ENCODE assay signal across 24 cellular contexts in genomic region chr6:127791779-127792528, GRCh38.
DNase-seq lines count a peak whose midpoint lies in the region; ATAC-seq lines count a peak whose summit lies in the region.
"Had no signal": no experiment of that assay in that cellular context is flagged by ENCODE, and none has a peak within 500 bp of the region (broad histone marks: within the 10 kb centered on the region; RNA-seq: fewer than 3 reads in every experiment).

No MANE protein-coding gene starts in this region.

- H3K27ac Mint-ChIP-seq in activated naive CD8-positive, alpha-beta T cell, result peak overlapping the region; percentile 69
- no peak overlapping the region for H3K27ac Mint-ChIP-seq in activated naive CD8-positive, alpha-beta T cell treated with anti-CD3 and anti-CD28 coated beads, Interleukin-2, amount 50 U/mL, for 24 hours
- H3K27ac Mint-ChIP-seq in activated naive CD8-positive, alpha-beta T cell treated with anti-CD3 and anti-CD28 coated beads for 36 hours, result peak overlapping the region; percentile 82

- no peak overlapping the region for H3K9ac ChIP-seq in neuronal stem cell (ENCODE audit: low read depth, low read length, poor library complexity)

- H2AK5ac ChIP-seq in neuronal stem cell (ENCODE audit: low read depth, low read length), result peak overlapping the region; percentile 11

- H3K27ac ChIP-seq in neuronal stem cell (replicated peaks; ENCODE audit: low read length), result no peak overlapping the region
- H3K27ac ChIP-seq: PC-9, SJCRH30 had no signal

- DNase-seq in activated naive CD8-positive, alpha-beta T cell treated with anti-CD3 and anti-CD28 coated beads, Interleukin-2, amount 50 U/mL, for 24 hours, result no peak
- DNase-seq in activated naive CD8-positive, alpha-beta T cell treated with anti-CD3 and anti-CD28 coated beads for 36 hours, result no peak
- DNase-seq in neuronal stem cell (ENCODE audit: low spot score), result no peak
- no peak for DNase-seq in hepatic stellate cell (ENCODE audit: low spot score)
- no peak for DNase-seq in NOMO-1 treated with DMSO at 0.1 percent for 48 hours (lab: John Stamatoyannopoulos, UW; ENCODE audit: unreplicated experiment)
- DNase-seq: Caco-2; H7; MV-4-11; NCI-H1105; NCI-H146; NCI-H1930; NCI-H2107; NCI-H446 treated with DMSO at 0.1 percent for 48 hours; NCI-H526; NCI-H82; NK-92 treated with Interleukin-12 subunit alpha and Interleukin-12 subunit beta, amount 100 ng/mL, for 24 hours; PC-9; SJCRH30 had no signal

- no peaks in the 10 kb centered on the region for H3K9me3 Mint-ChIP-seq in activated naive CD8-positive, alpha-beta T cell (ENCODE audit: low read depth)
- no peaks in the 10 kb centered on the region for H3K9me3 Mint-ChIP-seq in activated naive CD8-positive, alpha-beta T cell treated with anti-CD3 and anti-CD28 coated beads, Interleukin-2, amount 50 U/mL, for 24 hours
- H3K9me3 Mint-ChIP-seq in activated naive CD8-positive, alpha-beta T cell treated with anti-CD3 and anti-CD28 coated beads for 36 hours, result peaks cover 2% of the 10 kb centered on the region
- H3K9me3 Mint-ChIP-seq: CD4-positive, CD25-positive, alpha-beta regulatory T cell had no signal

- H3K36me3 Mint-ChIP-seq in activated naive CD8-positive, alpha-beta T cell, result peaks cover 10% of the 10 kb centered on the region
- H3K36me3 Mint-ChIP-seq in activated naive CD8-positive, alpha-beta T cell treated with anti-CD3 and anti-CD28 coated beads, Interleukin-2, amount 50 U/mL, for 24 hours (ENCODE audit: low read depth), result peaks cover 6% of the 10 kb centered on the region
- peaks cover 56% of the 10 kb centered on the region for H3K36me3 Mint-ChIP-seq in activated naive CD8-positive, alpha-beta T cell treated with anti-CD3 and anti-CD28 coated beads for 36 hours

- no CpG with 5 or more reads among the region's 11 CpGs for WGBS in neuronal stem cell (ENCODE audit: extremely low coverage in 2 of 2, insufficient read length in 2 of 2, insufficient replicate concordance in 1 of 2), 2 donors

- no peak overlapping the region for H3K4me3 Mint-ChIP-seq in activated naive CD8-positive, alpha-beta T cell
- no peak overlapping the region for H3K4me3 Mint-ChIP-seq in activated naive CD8-positive, alpha-beta T cell treated with anti-CD3 and anti-CD28 coated beads, Interleukin-2, amount 50 U/mL, for 24 hours
- H3K4me3 Mint-ChIP-seq in activated naive CD8-positive, alpha-beta T cell treated with anti-CD3 and anti-CD28 coated beads for 36 hours, result no peak overlapping the region

- peak overlapping the region; percentile 6 for H2BK120ac ChIP-seq in neuronal stem cell (ENCODE audit: low read depth, low read length)

- no peak overlapping the region for H3K4me2 ChIP-seq in neuronal stem cell (ENCODE audit: insufficient read depth, low read length, poor library complexity, severe bottlenecking)
- H3K4me2 ChIP-seq: PC-9 had no signal

- H3K9me3 ChIP-seq in neuronal stem cell (replicated peaks in 1 of 2; ENCODE audit: control insufficient read depth in 2 of 2, insufficient read depth in 1 of 2, low read depth in 1 of 2, low read length in 2 of 2), result peaks cover 0 to 2% of the 10 kb centered on the region in 2 donors
- H3K9me3 ChIP-seq: Caco-2, SJCRH30 had no signal

- H4K91ac ChIP-seq in neuronal stem cell (ENCODE audit: low read depth, low read length, poor library complexity), result no peak overlapping the region

- ATAC-seq in activated naive CD8-positive, alpha-beta T cell treated with anti-CD3 and anti-CD28 coated beads, Interleukin-2, amount 50 U/mL, for 24 hours, result no peak
- ATAC-seq in GM19452 (IDR thresholded peaks at IDR 0.05; ENCODE audit: unreplicated experiment), result no peak
- ATAC-seq: GM12878, K562, Right ventricle myocardium inferior had no signal

- no peak overlapping the region for H3K4ac ChIP-seq in neuronal stem cell (ENCODE audit: low read length)

- no peaks in the 10 kb centered on the region for H3K79me1 ChIP-seq in neuronal stem cell (ENCODE audit: low read depth, low read length)

- peak overlapping the region; percentile 4 for H3K14ac ChIP-seq in neuronal stem cell (ENCODE audit: low read length)

- no peaks in the 10 kb centered on the region for H3K27me3 Mint-ChIP-seq in activated naive CD8-positive, alpha-beta T cell
- no peaks in the 10 kb centered on the region for H3K27me3 Mint-ChIP-seq in activated naive CD8-positive, alpha-beta T cell treated with anti-CD3 and anti-CD28 coated beads, Interleukin-2, amount 50 U/mL, for 24 hours
- H3K27me3 Mint-ChIP-seq in activated naive CD8-positive, alpha-beta T cell treated with anti-CD3 and anti-CD28 coated beads for 36 hours, result no peaks in the 10 kb centered on the region
- H3K27me3 Mint-ChIP-seq: CD4-positive, CD25-positive, alpha-beta regulatory T cell had no signal

- peak overlapping the region; percentile 43 for H4K8ac ChIP-seq in neuronal stem cell (ENCODE audit: low read depth, low read length)

- no peaks in the 10 kb centered on the region for H3K27me3 ChIP-seq in neuronal stem cell (ENCODE audit: control insufficient read depth in 3 of 3, insufficient read depth in 3 of 3, low read depth in 1 of 3, low read length in 3 of 3)
- H3K27me3 ChIP-seq: SJCRH30 had no signal

- no peak overlapping the region for H2BK15ac ChIP-seq in neuronal stem cell (ENCODE audit: low read length)

- no peak overlapping the region for H2BK5ac ChIP-seq in neuronal stem cell (ENCODE audit: low read length)

- no peaks in the 10 kb centered on the region for H3K4me1 ChIP-seq in neuronal stem cell (ENCODE audit: control insufficient read depth in 2 of 2, insufficient read depth in 1 of 2, low read depth in 1 of 2, low read length in 2 of 2)
- H3K4me1 ChIP-seq: Caco-2, SJCRH30 had no signal

- no peak overlapping the region for H3K23ac ChIP-seq in neuronal stem cell (ENCODE audit: low read depth, low read length, poor library complexity)

- H3K4me1 Mint-ChIP-seq in activated naive CD8-positive, alpha-beta T cell (ENCODE audit: low read depth), result peaks cover 92% of the 10 kb centered on the region
- peaks cover 74% of the 10 kb centered on the region for H3K4me1 Mint-ChIP-seq in activated naive CD8-positive, alpha-beta T cell treated with anti-CD3 and anti-CD28 coated beads, Interleukin-2, amount 50 U/mL, for 24 hours
- peaks cover 70% of the 10 kb centered on the region for H3K4me1 Mint-ChIP-seq in activated naive CD8-positive, alpha-beta T cell treated with anti-CD3 and anti-CD28 coated beads for 36 hours

- no peak overlapping the region for H2AFZ ChIP-seq in neuronal stem cell (ENCODE audit: low read length)
- H2AFZ ChIP-seq: PC-9 had no signal

- H3K4me3 ChIP-seq in neuronal stem cell (ENCODE audit: low read length in 2 of 2), result no peak overlapping the region
- H3K4me3 ChIP-seq: GM12878, K562, PC-9, SJCRH30 had no signal

- no peak overlapping the region for H3K18ac ChIP-seq in neuronal stem cell (ENCODE audit: low read length)

- no peaks in the 10 kb centered on the region for H3K36me3 ChIP-seq in neuronal stem cell (replicated peaks in 1 of 2; ENCODE audit: control insufficient read depth in 2 of 2, insufficient read depth in 2 of 2, low read length in 2 of 2)
- H3K36me3 ChIP-seq: SJCRH30 had no signal

- no peak overlapping the region for H2BK12ac ChIP-seq in neuronal stem cell (ENCODE audit: low read length)
